In genomic region chr2:21715865-21716264, GRCh38 we compare ENCODE assay signal across 1 cellular context.
TF ChIP-seq lines count a peak whose summit lies in the region.

No MANE protein-coding gene starts in this region.

TF ChIP-seq in GM23338, 12 proteins besides CTCF, POLR2A, EP300 and RAD21 (continued from another document):
- no peak for TF ChIP-seq ETS1 (IDR thresholded peaks at IDR 0.05)
